ENCODE assay signal across 1 cellular context in genomic region chr2:11829947-11830707, GRCh38.
TF ChIP-seq lines count a peak whose summit lies in the region.

No MANE protein-coding gene starts in this region.

TF ChIP-seq in GM12878, 131 proteins besides CTCF, POLR2A, EP300 and RAD21 (continued from another document and continues in another):
- TF ChIP-seq, protein P1, sequence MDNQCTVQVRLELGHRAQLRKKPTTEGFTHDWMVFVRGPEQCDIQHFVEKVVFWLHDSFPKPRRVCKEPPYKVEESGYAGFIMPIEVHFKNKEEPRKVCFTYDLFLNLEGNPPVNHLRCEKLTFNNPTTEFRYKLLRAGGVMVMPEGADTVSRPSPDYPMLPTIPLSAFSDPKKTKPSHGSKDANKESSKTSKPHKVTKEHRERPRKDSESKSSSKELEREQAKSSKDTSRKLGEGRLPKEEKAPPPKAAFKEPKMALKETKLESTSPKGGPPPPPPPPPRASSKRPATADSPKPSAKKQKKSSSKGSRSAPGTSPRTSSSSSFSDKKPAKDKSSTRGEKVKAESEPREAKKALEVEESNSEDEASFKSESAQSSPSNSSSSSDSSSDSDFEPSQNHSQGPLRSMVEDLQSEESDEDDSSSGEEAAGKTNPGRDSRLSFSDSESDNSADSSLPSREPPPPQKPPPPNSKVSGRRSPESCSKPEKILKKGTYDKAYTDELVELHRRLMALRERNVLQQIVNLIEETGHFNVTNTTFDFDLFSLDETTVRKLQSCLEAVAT (IDR thresholded peaks at IDR 0.05), result peak; percentile 71; the same call in 1 of the 2 replicates
- TF ChIP-seq, protein P2, sequence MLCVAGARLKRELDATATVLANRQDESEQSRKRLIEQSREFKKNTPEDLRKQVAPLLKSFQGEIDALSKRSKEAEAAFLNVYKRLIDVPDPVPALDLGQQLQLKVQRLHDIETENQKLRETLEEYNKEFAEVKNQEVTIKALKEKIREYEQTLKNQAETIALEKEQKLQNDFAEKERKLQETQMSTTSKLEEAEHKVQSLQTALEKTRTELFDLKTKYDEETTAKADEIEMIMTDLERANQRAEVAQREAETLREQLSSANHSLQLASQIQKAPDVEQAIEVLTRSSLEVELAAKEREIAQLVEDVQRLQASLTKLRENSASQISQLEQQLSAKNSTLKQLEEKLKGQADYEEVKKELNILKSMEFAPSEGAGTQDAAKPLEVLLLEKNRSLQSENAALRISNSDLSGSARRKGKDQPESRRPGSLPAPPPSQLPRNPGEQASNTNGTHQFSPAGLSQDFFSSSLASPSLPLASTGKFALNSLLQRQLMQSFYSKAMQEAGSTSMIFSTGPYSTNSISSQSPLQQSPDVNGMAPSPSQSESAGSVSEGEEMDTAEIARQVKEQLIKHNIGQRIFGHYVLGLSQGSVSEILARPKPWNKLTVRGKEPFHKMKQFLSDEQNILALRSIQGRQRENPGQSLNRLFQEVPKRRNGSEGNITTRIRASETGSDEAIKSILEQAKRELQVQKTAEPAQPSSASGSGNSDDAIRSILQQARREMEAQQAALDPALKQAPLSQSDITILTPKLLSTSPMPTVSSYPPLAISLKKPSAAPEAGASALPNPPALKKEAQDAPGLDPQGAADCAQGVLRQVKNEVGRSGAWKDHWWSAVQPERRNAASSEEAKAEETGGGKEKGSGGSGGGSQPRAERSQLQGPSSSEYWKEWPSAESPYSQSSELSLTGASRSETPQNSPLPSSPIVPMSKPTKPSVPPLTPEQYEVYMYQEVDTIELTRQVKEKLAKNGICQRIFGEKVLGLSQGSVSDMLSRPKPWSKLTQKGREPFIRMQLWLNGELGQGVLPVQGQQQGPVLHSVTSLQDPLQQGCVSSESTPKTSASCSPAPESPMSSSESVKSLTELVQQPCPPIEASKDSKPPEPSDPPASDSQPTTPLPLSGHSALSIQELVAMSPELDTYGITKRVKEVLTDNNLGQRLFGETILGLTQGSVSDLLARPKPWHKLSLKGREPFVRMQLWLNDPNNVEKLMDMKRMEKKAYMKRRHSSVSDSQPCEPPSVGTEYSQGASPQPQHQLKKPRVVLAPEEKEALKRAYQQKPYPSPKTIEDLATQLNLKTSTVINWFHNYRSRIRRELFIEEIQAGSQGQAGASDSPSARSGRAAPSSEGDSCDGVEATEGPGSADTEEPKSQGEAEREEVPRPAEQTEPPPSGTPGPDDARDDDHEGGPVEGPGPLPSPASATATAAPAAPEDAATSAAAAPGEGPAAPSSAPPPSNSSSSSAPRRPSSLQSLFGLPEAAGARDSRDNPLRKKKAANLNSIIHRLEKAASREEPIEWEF (IDR thresholded peaks at IDR 0.05; ENCODE audit: insufficient replicate concordance, low read depth, low read length), result no peak
- peak; percentile 94 for TF ChIP-seq STAT3 (IDR thresholded peaks at IDR 0.05; ENCODE audit: low read depth, low read length)
- TF ChIP-seq FOXM1 (IDR thresholded peaks at IDR 0.05; ENCODE audit: low read depth, low read length), result peak; percentile 99
- TF ChIP-seq RBBP5 (conservative IDR thresholded peaks at IDR 0.05), result no peak
- TF ChIP-seq, protein P3, sequence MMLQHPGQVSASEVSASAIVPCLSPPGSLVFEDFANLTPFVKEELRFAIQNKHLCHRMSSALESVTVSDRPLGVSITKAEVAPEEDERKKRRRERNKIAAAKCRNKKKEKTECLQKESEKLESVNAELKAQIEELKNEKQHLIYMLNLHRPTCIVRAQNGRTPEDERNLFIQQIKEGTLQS (IDR thresholded peaks at IDR 0.05; ENCODE audit: borderline replicate concordance, extremely low read depth, low read depth, low read length), result no peak
- no peak for TF ChIP-seq YBX1 (IDR thresholded peaks at IDR 0.05)
- TF ChIP-seq KLF5 (IDR thresholded peaks at IDR 0.05; ENCODE audit: partially characterized antibody), result no peak
- TF ChIP-seq, protein P4, sequence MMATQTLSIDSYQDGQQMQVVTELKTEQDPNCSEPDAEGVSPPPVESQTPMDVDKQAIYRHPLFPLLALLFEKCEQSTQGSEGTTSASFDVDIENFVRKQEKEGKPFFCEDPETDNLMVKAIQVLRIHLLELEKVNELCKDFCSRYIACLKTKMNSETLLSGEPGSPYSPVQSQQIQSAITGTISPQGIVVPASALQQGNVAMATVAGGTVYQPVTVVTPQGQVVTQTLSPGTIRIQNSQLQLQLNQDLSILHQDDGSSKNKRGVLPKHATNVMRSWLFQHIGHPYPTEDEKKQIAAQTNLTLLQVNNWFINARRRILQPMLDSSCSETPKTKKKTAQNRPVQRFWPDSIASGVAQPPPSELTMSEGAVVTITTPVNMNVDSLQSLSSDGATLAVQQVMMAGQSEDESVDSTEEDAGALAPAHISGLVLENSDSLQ (IDR thresholded peaks at IDR 0.05), result peak; percentile 79
- TF ChIP-seq EED (IDR thresholded peaks at IDR 0.05; ENCODE audit: low read depth), result peak; percentile 100
- no peak for TF ChIP-seq NR2C1 (IDR thresholded peaks at IDR 0.05)
- no peak for TF ChIP-seq HDAC2 (IDR thresholded peaks at IDR 0.05)
- TF ChIP-seq CREM (IDR thresholded peaks at IDR 0.05; ENCODE audit: low read depth), result peak; percentile 94
- no peak for TF ChIP-seq PAX8 (IDR thresholded peaks at IDR 0.05)
- TF ChIP-seq MTA3 (IDR thresholded peaks at IDR 0.05; ENCODE audit: borderline replicate concordance, low read length), result peak; percentile 99
- TF ChIP-seq SRF (IDR thresholded peaks at IDR 0.05; ENCODE audit: low read depth in 2 of 2, low read length in 2 of 2), result peak in 1 of 2 experiments; percentile 68; a peak in 2 of 4 replicates
- TF ChIP-seq SUZ12 (IDR thresholded peaks at IDR 0.05; ENCODE audit: unreplicated experiment), result no peak
- peak; percentile 100 for TF ChIP-seq NFIC (IDR thresholded peaks at IDR 0.05; ENCODE audit: low read depth, low read length)
- peak; percentile 82 for TF ChIP-seq GABPA (IDR thresholded peaks at IDR 0.05; ENCODE audit: low read depth)
- TF ChIP-seq NFYA (IDR thresholded peaks at IDR 0.05; ENCODE audit: borderline replicate concordance, low read depth, low read length), result no peak
- no peak for TF ChIP-seq ZNF207 (IDR thresholded peaks at IDR 0.05; ENCODE audit: borderline replicate concordance)
- peak; percentile 97 for TF ChIP-seq IRF4 (IDR thresholded peaks at IDR 0.05; ENCODE audit: low read depth, low read length)
- TF ChIP-seq PAX5 (IDR thresholded peaks at IDR 0.05; ENCODE audit: borderline replicate concordance, low read depth, low read length), result peak; percentile 96
- no peak for TF ChIP-seq NRF1 (conservative IDR thresholded peaks at IDR 0.05; ENCODE audit: low read depth, low read length)
- no peak for TF ChIP-seq RFX5 (IDR thresholded peaks at IDR 0.05; ENCODE audit: low read depth, low read length)
- TF ChIP-seq SREBF1 (IDR thresholded peaks at IDR 0.05; ENCODE audit: low read length), result no peak
- TF ChIP-seq, protein P5, sequence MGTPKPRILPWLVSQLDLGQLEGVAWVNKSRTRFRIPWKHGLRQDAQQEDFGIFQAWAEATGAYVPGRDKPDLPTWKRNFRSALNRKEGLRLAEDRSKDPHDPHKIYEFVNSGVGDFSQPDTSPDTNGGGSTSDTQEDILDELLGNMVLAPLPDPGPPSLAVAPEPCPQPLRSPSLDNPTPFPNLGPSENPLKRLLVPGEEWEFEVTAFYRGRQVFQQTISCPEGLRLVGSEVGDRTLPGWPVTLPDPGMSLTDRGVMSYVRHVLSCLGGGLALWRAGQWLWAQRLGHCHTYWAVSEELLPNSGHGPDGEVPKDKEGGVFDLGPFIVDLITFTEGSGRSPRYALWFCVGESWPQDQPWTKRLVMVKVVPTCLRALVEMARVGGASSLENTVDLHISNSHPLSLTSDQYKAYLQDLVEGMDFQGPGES (IDR thresholded peaks at IDR 0.05), result no peak
- no peak for TF ChIP-seq ZSCAN29 (IDR thresholded peaks at IDR 0.05)
- TF ChIP-seq PBX3 (IDR thresholded peaks at IDR 0.05; ENCODE audit: insufficient replicate concordance, low read depth, low read length), result peak; percentile 1
- no peak for TF ChIP-seq ZNF687 (IDR thresholded peaks at IDR 0.05)
- TF ChIP-seq SMAD5 (IDR thresholded peaks at IDR 0.05; ENCODE audit: low read depth), result no peak
- 0 out of 2 replicates have a peak, but pooled peaks have one; percentile 39 for TF ChIP-seq REST (IDR thresholded peaks at IDR 0.05; ENCODE audit: low read depth, low read length)
- TF ChIP-seq, protein P6, sequence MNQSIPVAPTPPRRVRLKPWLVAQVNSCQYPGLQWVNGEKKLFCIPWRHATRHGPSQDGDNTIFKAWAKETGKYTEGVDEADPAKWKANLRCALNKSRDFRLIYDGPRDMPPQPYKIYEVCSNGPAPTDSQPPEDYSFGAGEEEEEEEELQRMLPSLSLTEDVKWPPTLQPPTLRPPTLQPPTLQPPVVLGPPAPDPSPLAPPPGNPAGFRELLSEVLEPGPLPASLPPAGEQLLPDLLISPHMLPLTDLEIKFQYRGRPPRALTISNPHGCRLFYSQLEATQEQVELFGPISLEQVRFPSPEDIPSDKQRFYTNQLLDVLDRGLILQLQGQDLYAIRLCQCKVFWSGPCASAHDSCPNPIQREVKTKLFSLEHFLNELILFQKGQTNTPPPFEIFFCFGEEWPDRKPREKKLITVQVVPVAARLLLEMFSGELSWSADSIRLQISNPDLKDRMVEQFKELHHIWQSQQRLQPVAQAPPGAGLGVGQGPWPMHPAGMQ (IDR thresholded peaks at IDR 0.05; ENCODE audit: borderline replicate concordance), result no peak
- peak; percentile 99 for TF ChIP-seq BCL11A (IDR thresholded peaks at IDR 0.05; ENCODE audit: low read depth, low read length)
- no peak for TF ChIP-seq TAF1 (IDR thresholded peaks at IDR 0.05; ENCODE audit: borderline replicate concordance, low read depth, low read length)
- TF ChIP-seq POLR2AphosphoS5 (IDR thresholded peaks at IDR 0.05; ENCODE audit: low read length), result no peak
- TF ChIP-seq TCF7 (IDR thresholded peaks at IDR 0.05; ENCODE audit: borderline replicate concordance), result peak; percentile 86
- TF ChIP-seq, protein P7, sequence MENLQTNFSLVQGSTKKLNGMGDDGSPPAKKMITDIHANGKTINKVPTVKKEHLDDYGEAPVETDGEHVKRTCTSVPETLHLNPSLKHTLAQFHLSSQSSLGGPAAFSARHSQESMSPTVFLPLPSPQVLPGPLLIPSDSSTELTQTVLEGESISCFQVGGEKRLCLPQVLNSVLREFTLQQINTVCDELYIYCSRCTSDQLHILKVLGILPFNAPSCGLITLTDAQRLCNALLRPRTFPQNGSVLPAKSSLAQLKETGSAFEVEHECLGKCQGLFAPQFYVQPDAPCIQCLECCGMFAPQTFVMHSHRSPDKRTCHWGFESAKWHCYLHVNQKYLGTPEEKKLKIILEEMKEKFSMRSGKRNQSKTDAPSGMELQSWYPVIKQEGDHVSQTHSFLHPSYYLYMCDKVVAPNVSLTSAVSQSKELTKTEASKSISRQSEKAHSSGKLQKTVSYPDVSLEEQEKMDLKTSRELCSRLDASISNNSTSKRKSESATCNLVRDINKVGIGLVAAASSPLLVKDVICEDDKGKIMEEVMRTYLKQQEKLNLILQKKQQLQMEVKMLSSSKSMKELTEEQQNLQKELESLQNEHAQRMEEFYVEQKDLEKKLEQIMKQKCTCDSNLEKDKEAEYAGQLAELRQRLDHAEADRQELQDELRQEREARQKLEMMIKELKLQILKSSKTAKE (IDR thresholded peaks at IDR 0.05; ENCODE audit: low read depth, poor library complexity, severe bottlenecking), result peak; percentile 94
- TF ChIP-seq POLR2AphosphoS2 (IDR thresholded peaks at IDR 0.05; ENCODE audit: low read depth, low read length), result no peak
